11 cellular contexts compared by ENCODE assay signal in the genomic region with DNA sequence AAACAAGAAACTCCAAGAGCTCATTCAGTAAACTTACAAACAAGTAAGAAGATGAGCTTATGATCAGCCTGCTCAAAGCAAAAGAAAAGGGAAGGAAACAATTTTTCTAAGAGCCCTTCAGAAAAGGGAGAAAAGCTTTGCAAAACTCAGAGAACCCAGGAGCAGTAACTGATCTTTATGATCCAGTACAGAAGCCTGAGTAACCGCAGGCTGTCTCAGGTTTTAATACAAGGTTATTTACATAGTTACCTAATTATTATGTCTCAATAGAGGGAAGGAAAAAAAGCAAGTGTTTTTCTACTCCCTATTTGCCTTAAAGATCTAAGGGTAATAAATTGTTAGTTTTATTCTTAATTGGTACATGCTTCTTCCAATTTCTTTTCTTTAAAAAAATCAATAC.
"Had no signal": no experiment of that assay in that cellular context is flagged by ENCODE, and none has a peak within 500 bp of the region (broad histone marks: within the 10 kb centered on the region; RNA-seq: fewer than 3 reads in every experiment).

No MANE protein-coding gene starts in this region.

- H3K27me3 ChIP-seq: gastrocnemius medialis, heart right ventricle, left lung had no signal

- H3K36me3 ChIP-seq: gastrocnemius medialis, heart right ventricle, left lung, thoracic aorta had no signal

- DNase-seq: activated CD4-positive, alpha-beta memory T cell treated with anti-CD3 and anti-CD28 coated beads, Interleukin-2, amount 10 ng/mL, durations not matched to agents 7 days and 5 days; activated CD4-positive, alpha-beta T cell treated with anti-CD3 and anti-CD28 coated beads for 36 hours; activated CD8-positive, alpha-beta memory T cell treated with anti-CD3 and anti-CD28 coated beads, Interleukin-2, amount 50 U/mL, for 4 hours; activated naive CD4-positive, alpha-beta T cell; gastrocnemius medialis; heart right ventricle; nephron progenitor cell; stimulated activated CD4-positive, alpha-beta T cell treated with anti-CD3 and anti-CD28 coated beads, Interleukin-4, amount 100 ng/mL, for 4 hours; stimulated activated naive CD8-positive, alpha-beta T cell treated with anti-CD3 and anti-CD28 coated beads, Interleukin-15, amount 100 ng/mL, for 72 hours had no signal

- H3K9me3 ChIP-seq: gastrocnemius medialis, heart right ventricle, left lung, thoracic aorta had no signal

- H3K4me3 ChIP-seq: gastrocnemius medialis, heart right ventricle, left lung, thoracic aorta had no signal

- H3K4me1 ChIP-seq: gastrocnemius medialis had no signal
